27 cellular contexts compared by ENCODE assay signal in genomic region chr9:6911901-6912650, GRCh38.
DNase-seq lines count a peak whose midpoint lies in the region; ATAC-seq, FAIRE-seq and TF ChIP-seq lines count a peak whose summit lies in the region.
"Had no signal": no experiment of that assay in that cellular context is flagged by ENCODE, and none has a peak within 500 bp of the region (broad histone marks: within the 10 kb centered on the region; RNA-seq: fewer than 3 reads in every experiment).

No MANE protein-coding gene starts in this region.

- no peaks in the 10 kb centered on the region for H3F3A ChIP-seq in GM23248 (ENCODE audit: insufficient read depth)

- H3K27ac ChIP-seq in GM23248: no peak overlapping the region
- H3K27ac ChIP-seq: BLaER1 treated with 17β-estradiol and CSF1 and Interleukin-3, amounts not matched to agents 10 nM and 100 nM; lower lobe of right lung; RWPE1; skin epidermis; stomach; transverse colon had no signal

- H3K9me2 ChIP-seq in GM23248 (ENCODE audit: insufficient read depth): no peaks in the 10 kb centered on the region
- H3K9me2 ChIP-seq: SK-N-SH had no signal

- peak; percentile 68 for FAIRE-seq in bronchial epithelial cell (lab: Jason Lieb, UNC)
- FAIRE-seq: endothelial cell of umbilical vein had no signal

- H3K79me2 ChIP-seq in GM23248 (ENCODE audit: insufficient read depth): 0 out of 2 replicates have a peak, but pooled peaks cover 10% of the 10 kb centered on the region

- 81 to 88% methylated on average over 3 of the region's 3 CpGs for WGBS in GM23248 (ENCODE audit: low coverage in 1 of 2, low lambda C conversion rate in 2 of 2, missing lambda C conversion rate in 2 of 2), 2 experiments

- H3K36me3 ChIP-seq in GM23248 (ENCODE audit: low read depth): no peaks in the 10 kb centered on the region
- no peaks in the 10 kb centered on the region for H3K36me3 ChIP-seq in bronchial epithelial cell (ENCODE audit: control insufficient read depth, insufficient read depth, low read length)
- H3K36me3 ChIP-seq: lower lobe of right lung, stomach, transverse colon had no signal

- H2AFZ ChIP-seq in GM23248: no peak overlapping the region

- DNase-seq in GM23248: peak; percentile 49
- no peak for DNase-seq in bronchial epithelial cell (ENCODE audit: low read depth)
- peak; percentile 44 for DNase-seq in inferior parietal cortex (ENCODE audit: extremely low spot score)
- DNase-seq in pons (ENCODE audit: low spot score): peak; percentile 88
- DNase-seq in DMS114 treated with DMSO at 0.1 percent for 48 hours (lab: John Stamatoyannopoulos, UW; ENCODE audit: unreplicated experiment): no peak
- DNase-seq in NCI-H2171 (lab: John Stamatoyannopoulos, UW): no peak
- DNase-seq: activated CD4-positive, alpha-beta T cell treated with anti-CD3 and anti-CD28 coated beads for 36 hours; activated CD8-positive, alpha-beta memory T cell treated with anti-CD3 and anti-CD28 coated beads for 24 hours; activated gamma-delta T cell; activated naive CD8-positive, alpha-beta T cell treated with anti-CD3 and anti-CD28 coated beads, Interleukin-2, amount 50 U/mL, for 24 hours; activated T-cell treated with anti-CD3 and anti-CD28 coated beads, Interleukin-2, amount 50 U/mL, for 1 hour; DMS53; lower lobe of right lung; MM.1S; NCI-H1417; NCI-H2081 treated with DMSO at 0.1 percent for 48 hours; NCI-H82; occipital lobe; SK-N-SH; stomach; transverse colon had no signal

- H3K9ac ChIP-seq in GM23248: no peak overlapping the region
- H3K9ac ChIP-seq: BLaER1 treated with 17β-estradiol and CSF1 and Interleukin-3, amounts not matched to agents 10 nM and 100 nM; SK-N-SH had no signal

- peaks cover 9% of the 10 kb centered on the region for H3K4me1 ChIP-seq in GM23248 (ENCODE audit: insufficient read depth)
- H3K4me1 ChIP-seq: lower lobe of right lung, transverse colon had no signal

- TF ChIP-seq CTCF in bronchial epithelial cell (IDR thresholded peaks at IDR 0.05; ENCODE audit: insufficient read depth, low read length, severe bottlenecking): no peak

- no peak overlapping the region for H3K4me2 ChIP-seq in GM23248 (ENCODE audit: unreplicated experiment)
- H3K4me2 ChIP-seq: SK-N-SH had no signal

- H4K20me1 ChIP-seq in GM23248 (ENCODE audit: insufficient read depth): no peaks in the 10 kb centered on the region

- no peaks in the 10 kb centered on the region for H3K9me3 ChIP-seq in GM23248 (ENCODE audit: low read depth)
- H3K9me3 ChIP-seq: lower lobe of right lung, SK-N-SH, stomach, transverse colon had no signal

- in situ Hi-C loops in GM23248 (cut with MboI): loop anchor here (10.0 to 25.0 kb wide), 2 partner anchors 133 to 625 kb away; no protein-coding TSS in a partner anchor

- ATAC-seq in GM21390 (IDR thresholded peaks at IDR 0.05; ENCODE audit: unreplicated experiment): no peak
- ATAC-seq: activated CD4-positive, alpha-beta T cell treated with anti-CD3 and anti-CD28 coated beads for 36 hours; activated naive CD8-positive, alpha-beta T cell treated with anti-CD3 and anti-CD28 coated beads, Interleukin-2, amount 50 U/mL, for 24 hours; HCT116; lower lobe of right lung had no signal

- H3K4me3 ChIP-seq in GM23248 (no peak overlapping the region), bronchial epithelial cell (ENCODE audit: low read depth, low read length) (no peak overlapping the region)
- H3K4me3 ChIP-seq: BLaER1 treated with 17β-estradiol and CSF1 and Interleukin-3, amounts not matched to agents 10 nM and 100 nM; lower lobe of right lung; skin epidermis; stomach; transverse colon had no signal

- H3K27me3 ChIP-seq in GM23248 (replicated peaks; ENCODE audit: insufficient read depth) (no peaks in the 10 kb centered on the region), bronchial epithelial cell (ENCODE audit: control insufficient read depth, insufficient read depth, low read length) (no peaks in the 10 kb centered on the region)
- H3K27me3 ChIP-seq: BLaER1 treated with 17β-estradiol and CSF1 and Interleukin-3, amounts not matched to agents 10 nM and 100 nM; stomach; transverse colon had no signal

Comparison
In these comparisons a context has a peak if more than half of its experiments do, and no peak if none do; other contexts are left out.
1. DNase-seq: peak in GM23248 (single experiment), inferior parietal cortex (single experiment) and pons (single experiment); none in bronchial epithelial cell (single experiment), DMS114 treated with DMSO at 0.1 percent for 48 hours (single experiment) and NCI-H2171 (single experiment).